In the genomic region with DNA sequence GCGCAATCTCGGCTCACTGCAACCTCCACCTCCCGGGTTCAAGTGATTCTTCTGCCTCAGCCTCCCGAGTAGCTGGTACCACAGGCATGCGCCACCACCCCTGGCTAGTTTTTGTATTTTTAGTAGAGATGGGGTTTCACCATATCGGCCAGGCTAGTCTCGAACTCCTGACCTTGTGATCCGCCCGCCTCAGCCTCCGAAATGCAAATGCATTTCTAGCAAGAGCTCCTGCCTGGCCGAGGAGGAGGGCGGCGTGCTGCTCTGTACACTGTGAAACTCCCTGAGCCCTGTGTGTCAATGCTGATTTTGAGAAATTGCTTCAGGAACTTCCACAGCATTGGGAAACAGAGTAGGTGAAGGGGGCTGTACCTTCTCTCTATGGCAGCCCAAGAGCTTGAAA, we compare ENCODE assay signal across 6 cellular contexts. TPM values are rescaled to one million over a fixed set of nuclear protein-coding genes. Genes with fewer than 3 reads are reported as not detected.
"Had no signal": no experiment of that assay in that cellular context is flagged by ENCODE, and none has a peak within 500 bp of the region (broad histone marks: within the 10 kb centered on the region; RNA-seq: fewer than 3 reads in every experiment).

No MANE protein-coding gene starts in this region.

RNA-seq across cellular contexts. Expression of a gene that starts 16.1 kb away (rescaled TPM):
- total RNA-seq: HepG2, HT-29, HT1080, IMR-90, K562 had no signal
- polyA plus RNA-seq: HepG2, IgD-negative memory B cell, IMR-90, K562 had no signal
